ENCODE assay signal across 8 cellular contexts in genomic region chr16:85350973-85351372, GRCh38.
DNase-seq lines count a peak whose midpoint lies in the region; ATAC-seq, FAIRE-seq and TF ChIP-seq lines count a peak whose summit lies in the region.

No MANE protein-coding gene starts in this region.

- H3K4me2 ChIP-seq in HepG2 (ENCODE audit: low read depth, low read length) (no peak overlapping the region), SK-N-SH (peak overlapping the region; percentile 44; the same call in 1 of the 2 replicates)

- in situ Hi-C loops in HepG2 (cut with HindIII; ENCODE audit: extremely low pct_ligation_motif_present, low pct_unique_long_range_greater_than_20kb): no loop called here

- peak overlapping the region in 1 of 2 donors; percentile 54 for H3K27ac ChIP-seq in liver (ENCODE audit: low read depth in 1 of 2, low read length in 2 of 2)
- H3K27ac ChIP-seq in HepG2 (ENCODE audit: extremely low read length, insufficient read depth, low read length): no peak overlapping the region
- H3K27ac ChIP-seq in SK-N-SH (ENCODE audit: low read depth in 2 of 2, low read length in 1 of 2): peak overlapping the region; percentile 62 to 97

- peaks cover 5% of the 10 kb centered on the region; the same call in 1 of the 2 replicates for H4K20me1 ChIP-seq in HepG2 (ENCODE audit: insufficient read depth, low read length)
- peaks cover 8% of the 10 kb centered on the region for H4K20me1 ChIP-seq in SK-N-SH (ENCODE audit: insufficient read depth)

- peak; percentile 33 to 49 for TF ChIP-seq RAD21 in liver (IDR thresholded peaks at IDR 0.05)
- no peak for TF ChIP-seq RAD21 in HepG2 (CRISPR knock-in tag; IDR thresholded peaks at IDR 0.05)
- no peak; the same call in 1 of the 2 replicates for TF ChIP-seq RAD21 in SK-N-SH (IDR thresholded peaks at IDR 0.05; ENCODE audit: low read length)

- WGBS in liver: 25% methylated on average over 4 of the region's 4 CpGs
- WGBS in HepG2 (ENCODE audit: low lambda C conversion rate): 44% methylated on average over 4 of the region's 4 CpGs
- 0% methylated on average over 3 of the region's 4 CpGs for WGBS in SK-N-SH (ENCODE audit: low lambda C conversion rate)

- H3K79me2 ChIP-seq in HepG2 (ENCODE audit: insufficient read depth, low read length) (no peaks in the 10 kb centered on the region), SK-N-SH (ENCODE audit: insufficient read depth) (no peaks in the 10 kb centered on the region)

- no peak for FAIRE-seq in HepG2 (lab: Jason Lieb, UNC)

- TF ChIP-seq CTCF in liver (IDR thresholded peaks at IDR 0.05; ENCODE audit: low read depth, low read length, missing input control) (no peak), HepG2 (CRISPR knock-in tag; IDR thresholded peaks at IDR 0.05) (no peak), SK-N-SH (IDR thresholded peaks at IDR 0.05) (no peak), retinal pigment epithelial cell (conservative IDR thresholded peaks at IDR 0.05; ENCODE audit: low read depth, low read length) (no peak)

- H3K9me3 ChIP-seq in liver (ENCODE audit: control insufficient read depth in 4 of 4, low read length in 3 of 4) (no peaks in the 10 kb centered on the region), HepG2 (ENCODE audit: low read length) (no peaks in the 10 kb centered on the region), SK-N-SH (no peaks in the 10 kb centered on the region)

- DNase-seq in HepG2 (ENCODE audit: low spot score): no peak
- peak; percentile 88 for DNase-seq in SK-N-SH
- DNase-seq in globus pallidus (ENCODE audit: low spot score): peak; percentile 95
- DNase-seq in retinal pigment epithelial cell (ENCODE audit: low read depth): peak; percentile 96
- DNase-seq in stimulated activated naive CD8-positive, alpha-beta T cell treated with anti-CD3 and anti-CD28 coated beads, Interleukin-15, Interleukin-2, amounts not matched to agents 100 U/mL and 50 U/mL, for 24 hours: no peak

- no peak overlapping the region for H3K4me3 ChIP-seq in liver (ENCODE audit: low read depth in 1 of 3, low read length in 3 of 3)
- H3K4me3 ChIP-seq in HepG2 (replicated peaks in 1 of 3; ENCODE audit: insufficient read depth in 1 of 3, low read depth in 2 of 3, low read length in 3 of 3): no peak overlapping the region
- H3K4me3 ChIP-seq in SK-N-SH (ENCODE audit: low read depth in 2 of 2, low read length in 1 of 2): no peak overlapping the region
- no peak overlapping the region for H3K4me3 ChIP-seq in retinal pigment epithelial cell (ENCODE audit: low read length)

- no TSS peak for BruUV-seq in HepG2 (replicated peaks; lab: Mats Ljungman, UMichigan)

- intact Hi-C loops in HepG2 (cut with micrococcal nuclease; ENCODE audit: unreplicated experiment): no loop called here

- no peaks in the 10 kb centered on the region for H3K27me3 ChIP-seq in liver (ENCODE audit: control insufficient read depth in 4 of 4, insufficient read depth in 4 of 4, low read length in 3 of 4)
- H3K27me3 ChIP-seq in HepG2 (ENCODE audit: control insufficient read depth in 1 of 2, insufficient read depth in 2 of 2, low read length in 2 of 2): no peaks in the 10 kb centered on the region; a peak in 1 of 5 replicates
- H3K27me3 ChIP-seq in SK-N-SH (ENCODE audit: insufficient read depth): no peaks in the 10 kb centered on the region

- no peaks in the 10 kb centered on the region for H3K9me2 ChIP-seq in SK-N-SH

- ATAC-seq in HepG2 (no peak), GM18519 (IDR thresholded peaks at IDR 0.05; ENCODE audit: low FRiP score, unreplicated experiment) (no peak), HG02938 (IDR thresholded peaks at IDR 0.05; ENCODE audit: unreplicated experiment) (no peak)
- no peak for ATAC-seq in stimulated activated naive CD8-positive, alpha-beta T cell treated with anti-CD3 and anti-CD28 coated beads, Interleukin-15, Interleukin-2, amounts not matched to agents 100 U/mL and 50 U/mL, for 24 hours

- POLR2A ChIA-PET in HepG2 (lab: Yijun Ruan, JAX) (no interaction called here), SK-N-SH (lab: Yijun Ruan, JAX) (interaction anchor here (2.3 kb wide), 1 partner anchor 15 kb away, joined by 11 read pairs; no protein-coding TSS in a partner anchor)

- peaks cover 27% of the 10 kb centered on the region for H3F3A ChIP-seq in SK-N-SH (replicated peaks; ENCODE audit: insufficient read depth)

- no peak for TF ChIP-seq POLR2A in HepG2 (IDR thresholded peaks at IDR 0.05; ENCODE audit: insufficient read depth in 1 of 2, low read depth in 2 of 2, low read length in 2 of 2)

- TF ChIP-seq EP300 in HepG2 (IDR thresholded peaks at IDR 0.05; ENCODE audit: low read depth in 2 of 2, low read length in 2 of 2): no peak
- no peak for TF ChIP-seq EP300 in HepG2 (CRISPR knock-in tag; IDR thresholded peaks at IDR 0.05; ENCODE audit: borderline replicate concordance)
- TF ChIP-seq EP300 in SK-N-SH (IDR thresholded peaks at IDR 0.05; ENCODE audit: borderline replicate concordance in 1 of 2, low read depth in 1 of 2, low read length in 1 of 2): peak; percentile 83 to 95; a peak in 3 of 4 replicates

- H2AFZ ChIP-seq in HepG2 (ENCODE audit: low read length) (no peak overlapping the region), SK-N-SH (ENCODE audit: low read depth) (no peak overlapping the region)

- H3K36me3 ChIP-seq in liver (ENCODE audit: control insufficient read depth in 4 of 4, insufficient read depth in 3 of 4, low read depth in 1 of 4, low read length in 3 of 4) (no peaks in the 10 kb centered on the region), HepG2 (replicated peaks in 1 of 2; ENCODE audit: control insufficient read depth in 1 of 2, insufficient read depth in 2 of 2, low read length in 2 of 2) (no peaks in the 10 kb centered on the region), SK-N-SH (replicated peaks in 1 of 2; ENCODE audit: control insufficient read depth in 1 of 2, insufficient read depth in 2 of 2, low read length in 1 of 2) (no peaks in the 10 kb centered on the region)

- no peak overlapping the region for H3K9ac ChIP-seq in liver (ENCODE audit: low read depth in 1 of 2, low read length in 2 of 2)
- H3K9ac ChIP-seq in HepG2 (ENCODE audit: insufficient read depth, low read depth, low read length): no peak overlapping the region
- no peak overlapping the region for H3K9ac ChIP-seq in SK-N-SH

- CTCF ChIA-PET in HepG2 (lab: Yijun Ruan, JAX; ENCODE audit: low intra/inter-chr PET ratio, low total read pairs) (no interaction called here), SK-N-SH (lab: Yijun Ruan, JAX) (interaction anchor here (0.8 to 6.2 kb wide), 11 partner anchors 12 to 308 kb away, joined by 3 to 37 read pairs (median 4); no protein-coding TSS in a partner anchor)

- H3K4me1 ChIP-seq in liver (ENCODE audit: control insufficient read depth in 4 of 4, insufficient read depth in 4 of 4, low read length in 3 of 4) (peaks cover 9 to 33% (median 20%) of the 10 kb centered on the region in 4 donors), HepG2 (ENCODE audit: insufficient read depth, low read length) (peaks cover 8% of the 10 kb centered on the region), SK-N-SH (ENCODE audit: control insufficient read depth in 1 of 2, insufficient read depth in 2 of 2, low read depth in 1 of 2, low read length in 1 of 2) (peaks cover 25 to 79% of the 10 kb centered on the region in 2 experiments; a peak in 3 of 4 replicates)

TF ChIP-seq in liver, 16 proteins besides CTCF, POLR2A, EP300 and RAD21 (continues in another document):
- TF ChIP-seq, protein P1, sequence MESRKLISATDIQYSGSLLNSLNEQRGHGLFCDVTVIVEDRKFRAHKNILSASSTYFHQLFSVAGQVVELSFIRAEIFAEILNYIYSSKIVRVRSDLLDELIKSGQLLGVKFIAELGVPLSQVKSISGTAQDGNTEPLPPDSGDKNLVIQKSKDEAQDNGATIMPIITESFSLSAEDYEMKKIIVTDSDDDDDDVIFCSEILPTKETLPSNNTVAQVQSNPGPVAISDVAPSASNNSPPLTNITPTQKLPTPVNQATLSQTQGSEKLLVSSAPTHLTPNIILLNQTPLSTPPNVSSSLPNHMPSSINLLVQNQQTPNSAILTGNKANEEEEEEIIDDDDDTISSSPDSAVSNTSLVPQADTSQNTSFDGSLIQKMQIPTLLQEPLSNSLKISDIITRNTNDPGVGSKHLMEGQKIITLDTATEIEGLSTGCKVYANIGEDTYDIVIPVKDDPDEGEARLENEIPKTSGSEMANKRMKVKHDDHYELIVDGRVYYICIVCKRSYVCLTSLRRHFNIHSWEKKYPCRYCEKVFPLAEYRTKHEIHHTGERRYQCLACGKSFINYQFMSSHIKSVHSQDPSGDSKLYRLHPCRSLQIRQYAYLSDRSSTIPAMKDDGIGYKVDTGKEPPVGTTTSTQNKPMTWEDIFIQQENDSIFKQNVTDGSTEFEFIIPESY (IDR thresholded peaks at IDR 0.05): no peak

TF ChIP-seq in HepG2, 621 proteins besides CTCF, POLR2A, EP300 and RAD21 (continues in another document):
- TF ChIP-seq, protein P2, sequence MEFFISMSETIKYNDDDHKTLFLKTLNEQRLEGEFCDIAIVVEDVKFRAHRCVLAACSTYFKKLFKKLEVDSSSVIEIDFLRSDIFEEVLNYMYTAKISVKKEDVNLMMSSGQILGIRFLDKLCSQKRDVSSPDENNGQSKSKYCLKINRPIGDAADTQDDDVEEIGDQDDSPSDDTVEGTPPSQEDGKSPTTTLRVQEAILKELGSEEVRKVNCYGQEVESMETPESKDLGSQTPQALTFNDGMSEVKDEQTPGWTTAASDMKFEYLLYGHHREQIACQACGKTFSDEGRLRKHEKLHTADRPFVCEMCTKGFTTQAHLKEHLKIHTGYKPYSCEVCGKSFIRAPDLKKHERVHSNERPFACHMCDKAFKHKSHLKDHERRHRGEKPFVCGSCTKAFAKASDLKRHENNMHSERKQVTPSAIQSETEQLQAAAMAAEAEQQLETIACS (CRISPR knock-in tag; IDR thresholded peaks at IDR 0.05): no peak
- TF ChIP-seq ZC3H4 (CRISPR knock-in tag; IDR thresholded peaks at IDR 0.05; ENCODE audit: borderline replicate concordance) (no peak), ZNF709 (CRISPR knock-in tag; IDR thresholded peaks at IDR 0.05) (no peak), ISX (CRISPR knock-in tag; conservative IDR thresholded peaks at IDR 0.05) (no peak), ZNF7 (CRISPR knock-in tag; IDR thresholded peaks at IDR 0.05) (no peak)

TF ChIP-seq in SK-N-SH, 30 proteins besides CTCF, POLR2A, EP300 and RAD21 (continues in another document):
- TF ChIP-seq PBX3 (IDR thresholded peaks at IDR 0.05) (peak; percentile 82), SIN3A (IDR thresholded peaks at IDR 0.05; ENCODE audit: borderline replicate concordance, low read depth, low read length) (peak; percentile 77; the same call in 1 of the 2 replicates), FOXM1 (IDR thresholded peaks at IDR 0.05; ENCODE audit: low read depth) (no peak), TCF12 (IDR thresholded peaks at IDR 0.05) (peak; percentile 96), TEAD4 (IDR thresholded peaks at IDR 0.05; ENCODE audit: borderline replicate concordance, insufficient read depth) (peak; percentile 49; the same call in 1 of the 2 replicates)

Comparison
In these comparisons a context has a peak if more than half of its experiments do, and no peak if none do; other contexts are left out.
1. DNase-seq: peak in SK-N-SH (single experiment), globus pallidus (single experiment) and retinal pigment epithelial cell (single experiment); none in HepG2 (single experiment) and stimulated activated naive CD8-positive, alpha-beta T cell treated with anti-CD3 and anti-CD28 coated beads, Interleukin-15, Interleukin-2, amounts not matched to agents 100 U/mL and 50 U/mL, for 24 hours (single experiment).